ENCODE assay signal across 8 cellular contexts in the genomic region with DNA sequence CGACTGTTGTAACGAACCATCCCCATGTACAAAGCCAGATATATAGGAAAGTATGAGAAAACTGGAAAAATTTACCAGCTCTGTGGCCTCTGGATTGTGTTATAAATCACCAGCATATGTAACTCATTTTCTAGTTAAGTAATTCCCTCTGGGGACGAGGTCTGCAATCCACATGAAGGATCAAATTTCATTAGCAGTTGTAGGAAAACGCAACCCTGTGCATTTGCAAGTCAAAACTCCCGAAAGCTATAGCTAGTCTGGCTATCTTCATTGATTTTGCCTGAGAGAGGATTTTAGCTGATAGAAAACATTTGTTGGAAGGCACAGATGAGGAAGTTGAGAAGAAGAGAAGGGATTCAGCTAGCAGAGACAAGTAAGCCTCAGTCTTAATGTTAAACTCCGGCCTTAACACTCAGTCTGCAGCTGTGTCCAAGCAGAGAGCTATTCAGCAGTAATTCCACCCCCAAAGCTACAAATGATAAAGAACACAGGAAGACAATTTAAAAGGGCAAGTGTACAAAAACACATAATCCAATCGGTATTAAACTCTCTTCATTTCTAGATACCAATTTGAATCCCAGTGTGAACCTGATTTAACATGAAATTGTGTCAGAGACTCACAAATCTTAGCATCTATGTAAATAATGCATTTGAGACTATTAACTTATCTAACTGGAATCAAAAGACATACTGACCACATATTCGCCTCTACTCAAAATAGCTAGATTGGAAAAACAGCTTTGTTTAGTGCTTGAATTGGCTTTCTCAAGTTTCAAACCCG. TPM values are rescaled to one million over a fixed set of nuclear protein-coding genes. Genes with fewer than 3 reads are reported as not detected.
DNase-seq lines count a peak whose midpoint lies in the region; ATAC-seq and TF ChIP-seq lines count a peak whose summit lies in the region.

No MANE protein-coding gene starts in this region.

- peak overlapping the region; percentile 99 for H3K9ac ChIP-seq in adipocyte (ENCODE audit: low read length)

- no peak for TF ChIP-seq POLR2A in testis (IDR thresholded peaks at IDR 0.05)

- H3K27ac ChIP-seq in testis: peak overlapping the region; percentile 75 to 78

- no peak for TF ChIP-seq CTCF in testis (IDR thresholded peaks at IDR 0.05)

- intact Hi-C loops in testis (cut with DNase I; ENCODE audit: low total_unique reads): no loop called here

- H3K4me3 ChIP-seq in adipocyte (ENCODE audit: low read length) (peak overlapping the region; percentile 94), iPS-18c (ENCODE audit: insufficient read depth, low read depth, low read length) (peak overlapping the region; percentile 69), testis (peak overlapping the region; percentile 15 to 21)

- DNase-seq in NCI-H1105 treated with DMSO at 0.1 percent for 48 hours (lab: John Stamatoyannopoulos, UW): peak; percentile 50
- DNase-seq in NCI-H1105 (lab: John Stamatoyannopoulos, UW): no peak
- peak; percentile 51 for DNase-seq in NCI-H1092 treated with DMSO at 0.1 percent for 48 hours (lab: John Stamatoyannopoulos, UW)
- peak; percentile 97 for DNase-seq in adipocyte (ENCODE audit: low read depth)
- DNase-seq in testis: no peak
- no peak for DNase-seq in stimulated activated CD4-positive, alpha-beta T cell treated with anti-CD3 and anti-CD28 coated beads, Interleukin-4, amount 100 ng/mL, for 24 hours

- peaks cover 24% of the 10 kb centered on the region for H3K4me1 ChIP-seq in adipocyte (ENCODE audit: control insufficient read depth, insufficient read depth, low read length)
- H3K4me1 ChIP-seq in testis: peaks cover 8% of the 10 kb centered on the region

- peaks cover 11% of the 10 kb centered on the region for H3K36me3 ChIP-seq in adipocyte (ENCODE audit: control insufficient read depth, insufficient read depth, low read length, severe bottlenecking)
- H3K36me3 ChIP-seq in testis (ENCODE audit: low read depth, missing control alignments): no peaks in the 10 kb centered on the region

- H3K9me3 ChIP-seq in adipocyte (ENCODE audit: control insufficient read depth, low read length): no peaks in the 10 kb centered on the region
- no peaks in the 10 kb centered on the region for H3K9me3 ChIP-seq in iPS-18c (ENCODE audit: control insufficient read depth, insufficient read depth, low read length)
- no peaks in the 10 kb centered on the region for H3K9me3 ChIP-seq in testis

- no peak for ATAC-seq in HG02884 (IDR thresholded peaks at IDR 0.05; ENCODE audit: unreplicated experiment)

- no peaks in the 10 kb centered on the region for H3K27me3 ChIP-seq in adipocyte (replicated peaks; ENCODE audit: control insufficient read depth, insufficient read depth, low read length)
- H3K27me3 ChIP-seq in testis: no peaks in the 10 kb centered on the region

- 22 to 27% methylated on average over 9 of the region's 9 CpGs for WGBS in testis, 2 donors

RNA-seq across cellular contexts. Expression of a gene that starts 54.2 kb away (rescaled TPM):
- 10 to 100 TPM; 34.3 to 36.5 TPM for total RNA-seq in testis
- 33.5 TPM for polyA plus RNA-seq in testis (ENCODE audit: insufficient read depth, low read depth, low replicate concordance)

Comparison
In these comparisons a context has a peak if more than half of its experiments do, and no peak if none do; other contexts are left out.
1. DNase-seq: peak in NCI-H1105 treated with DMSO at 0.1 percent for 48 hours (single experiment), NCI-H1092 treated with DMSO at 0.1 percent for 48 hours (single experiment) and adipocyte (single experiment); none in NCI-H1105 (single experiment), testis (single experiment) and stimulated activated CD4-positive, alpha-beta T cell treated with anti-CD3 and anti-CD28 coated beads, Interleukin-4, amount 100 ng/mL, for 24 hours (single experiment).
2. H3K4me3 ChIP-seq: peak in every context shown above with its lines; median percentile 94 in adipocyte; 69 in iPS-18c; 18 in testis.